10 cellular contexts compared by ENCODE assay signal in genomic region chr16:66631558-66631957, GRCh38. TPM values are rescaled to one million over a fixed set of nuclear protein-coding genes. Genes with fewer than 3 reads are reported as not detected.
"Had no signal": no experiment of that assay in that cellular context is flagged by ENCODE, and none has a peak within 500 bp of the region (broad histone marks: within the 10 kb centered on the region; RNA-seq: fewer than 3 reads in every experiment).

No MANE protein-coding gene starts in this region.

RNA-seq across cellular contexts. Expression of gene CMTM2, which starts 52.3 kb away (rescaled TPM):
- total RNA-seq: hepatocyte, left colon, left lobe of liver, left ventricle myocardium inferior, left ventricle myocardium superior, lung microvascular endothelial cell, mammary epithelial cell, mucosa of gallbladder, myocyte had no signal
- polyA plus RNA-seq: keratinocyte had no signal
